ENCODE assay signal across 16 cellular contexts in genomic region chr5:84228266-84228665, GRCh38.
"Had no signal": no experiment of that assay in that cellular context is flagged by ENCODE, and none has a peak within 500 bp of the region (broad histone marks: within the 10 kb centered on the region; RNA-seq: fewer than 3 reads in every experiment).

No MANE protein-coding gene starts in this region.

- H3K27me3 ChIP-seq: brain microvascular endothelial cell, right lobe of liver had no signal

- H3K4me3 ChIP-seq: psoas muscle, right lobe of liver had no signal

- H3K4me1 ChIP-seq: psoas muscle, right lobe of liver had no signal

- DNase-seq: activated effector memory CD4-positive, alpha-beta T cell treated with Interleukin-2 at 50 U/mL for 16 hours; activated T-cell treated with anti-CD3 and anti-CD28 coated beads, Interleukin-2, amount 50 U/mL, for 24 hours; brain microvascular endothelial cell; cerebellar nuclear complex; endodermal cell; erythroblast; glutamatergic neuron; immature natural killer cell; left colon; psoas muscle; right lobe of liver; stimulated activated CD4-positive, alpha-beta T cell treated with anti-CD3 and anti-CD28 coated beads, Interleukin-2, amount 100 ng/mL, for 24 hours; stimulated activated naive B cell treated with anti-CD40 and anti-IgM and Interleukin-4, amounts not matched to agents 10 μg/mL and 1 μg/mL and 100 μg/mL, for 72 hours; substantia nigra; T-helper 2 cell; trophoblast cell had no signal

- H3K27ac ChIP-seq: brain microvascular endothelial cell, psoas muscle, right lobe of liver had no signal

- ATAC-seq: left colon; psoas muscle; stimulated activated naive B cell treated with anti-CD40 and anti-IgM and Interleukin-4, amounts not matched to agents 10 μg/mL and 1 μg/mL and 100 μg/mL, for 72 hours had no signal

- H3K36me3 ChIP-seq: brain microvascular endothelial cell, right lobe of liver had no signal

- H3K9me3 ChIP-seq: psoas muscle, right lobe of liver had no signal
